Comparison of ENCODE assay signal across 1 cellular context in the genomic region with DNA sequence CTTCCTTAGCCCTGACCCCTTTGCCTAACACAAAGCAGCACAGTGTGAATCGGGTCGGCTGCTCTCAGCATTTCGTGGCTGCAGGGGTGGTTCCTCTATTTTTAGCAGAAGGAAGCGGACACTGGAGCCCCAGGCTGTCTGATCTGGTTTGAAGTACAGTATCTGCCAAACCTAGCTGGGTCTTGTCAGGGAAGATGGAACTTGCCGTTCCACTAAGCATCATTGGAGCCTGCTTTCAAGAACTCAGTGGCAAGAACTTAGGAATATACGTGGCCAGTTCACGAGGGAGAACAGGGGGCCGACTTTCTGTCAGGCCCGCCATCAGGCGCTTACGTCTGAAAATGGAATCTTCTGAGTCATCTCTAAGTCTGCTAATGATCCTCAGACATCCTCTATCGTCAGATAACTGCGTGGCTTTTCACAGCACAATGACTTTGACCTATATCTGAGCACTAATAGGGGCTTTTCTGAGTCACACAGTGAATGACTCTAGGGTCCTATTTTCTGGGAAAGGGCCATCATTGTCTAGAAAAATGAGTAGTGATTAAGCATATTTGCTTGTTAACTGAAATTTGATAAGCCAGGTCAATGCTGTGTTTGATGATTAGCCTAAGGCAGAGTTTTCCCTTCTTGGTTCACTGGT.
TF ChIP-seq lines count a peak whose summit lies in the region.

No MANE protein-coding gene starts in this region.

TF ChIP-seq in liver, 16 proteins besides CTCF, POLR2A, EP300 and RAD21 (continued from another document):
- TF ChIP-seq, protein P1, sequence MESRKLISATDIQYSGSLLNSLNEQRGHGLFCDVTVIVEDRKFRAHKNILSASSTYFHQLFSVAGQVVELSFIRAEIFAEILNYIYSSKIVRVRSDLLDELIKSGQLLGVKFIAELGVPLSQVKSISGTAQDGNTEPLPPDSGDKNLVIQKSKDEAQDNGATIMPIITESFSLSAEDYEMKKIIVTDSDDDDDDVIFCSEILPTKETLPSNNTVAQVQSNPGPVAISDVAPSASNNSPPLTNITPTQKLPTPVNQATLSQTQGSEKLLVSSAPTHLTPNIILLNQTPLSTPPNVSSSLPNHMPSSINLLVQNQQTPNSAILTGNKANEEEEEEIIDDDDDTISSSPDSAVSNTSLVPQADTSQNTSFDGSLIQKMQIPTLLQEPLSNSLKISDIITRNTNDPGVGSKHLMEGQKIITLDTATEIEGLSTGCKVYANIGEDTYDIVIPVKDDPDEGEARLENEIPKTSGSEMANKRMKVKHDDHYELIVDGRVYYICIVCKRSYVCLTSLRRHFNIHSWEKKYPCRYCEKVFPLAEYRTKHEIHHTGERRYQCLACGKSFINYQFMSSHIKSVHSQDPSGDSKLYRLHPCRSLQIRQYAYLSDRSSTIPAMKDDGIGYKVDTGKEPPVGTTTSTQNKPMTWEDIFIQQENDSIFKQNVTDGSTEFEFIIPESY (IDR thresholded peaks at IDR 0.05): no peak
- TF ChIP-seq JUND (IDR thresholded peaks at IDR 0.05) (no peak), EGR1 (IDR thresholded peaks at IDR 0.05; ENCODE audit: low read depth in 2 of 2) (no peak), FOXA2 (IDR thresholded peaks at IDR 0.05) (no peak), NR2F2 (IDR thresholded peaks at IDR 0.05) (no peak), RXRA (IDR thresholded peaks at IDR 0.05) (no peak), FOXA1 (IDR thresholded peaks at IDR 0.05) (no peak)
- TF ChIP-seq, protein P2, sequence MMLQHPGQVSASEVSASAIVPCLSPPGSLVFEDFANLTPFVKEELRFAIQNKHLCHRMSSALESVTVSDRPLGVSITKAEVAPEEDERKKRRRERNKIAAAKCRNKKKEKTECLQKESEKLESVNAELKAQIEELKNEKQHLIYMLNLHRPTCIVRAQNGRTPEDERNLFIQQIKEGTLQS (IDR thresholded peaks at IDR 0.05): no peak
